19 cellular contexts compared by ENCODE assay signal in the genomic region with DNA sequence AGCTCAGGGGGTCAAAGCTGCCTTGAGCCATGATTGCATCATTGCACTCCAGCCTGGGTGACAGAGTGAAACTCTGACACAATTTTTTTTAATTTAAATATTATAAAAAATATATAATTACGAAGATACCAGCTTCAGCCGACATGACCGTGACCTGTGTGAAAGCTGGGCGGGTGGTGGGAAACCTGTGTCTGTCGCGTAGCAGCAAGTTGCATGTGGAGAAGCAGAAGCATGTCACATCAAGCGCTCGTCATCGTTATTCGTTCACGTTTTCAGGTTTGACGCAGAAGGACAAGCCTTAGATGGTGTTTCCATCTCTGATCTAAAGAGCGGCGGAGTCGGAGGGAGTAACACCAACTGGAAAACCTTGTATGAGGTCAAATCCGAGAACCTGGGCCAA. TPM values are rescaled to one million over a fixed set of nuclear protein-coding genes. Genes with fewer than 3 reads are reported as not detected.
A peak's percentile ranks its signal among the peaks of the same experiment; 100 is the strongest.
DNase-seq lines count a peak whose midpoint lies in the region; ATAC-seq, FAIRE-seq and TF ChIP-seq lines count a peak whose summit lies in the region.
"Had no signal": no experiment of that assay in that cellular context is flagged by ENCODE, and none has a peak within 500 bp of the region (broad histone marks: within the 10 kb centered on the region; RNA-seq: fewer than 3 reads in every experiment).

No MANE protein-coding gene starts in this region.

- H3K27ac ChIP-seq in HepG2 (ENCODE audit: extremely low read length, insufficient read depth, low read length) (no peak overlapping the region), right lobe of liver (no peak overlapping the region)
- H3K27ac ChIP-seq: 22Rv1; A549; BLaER1; BLaER1 treated with 17β-estradiol and CSF1 and Interleukin-3, amounts not matched to agents 10 nM and 100 nM; C4-2B had no signal

- no peak overlapping the region for H3K4me2 ChIP-seq in HepG2 (ENCODE audit: low read depth, low read length)
- H3K4me2 ChIP-seq: A549; BLaER1; BLaER1 treated with 17β-estradiol and CSF1 and Interleukin-3, amounts not matched to agents 10 nM and 100 nM had no signal

- intact Hi-C loops in HepG2 (cut with micrococcal nuclease; ENCODE audit: unreplicated experiment): loop anchor here (10.0 kb wide), 1 partner anchor 141 kb away; the partner anchor contains the start of gene RTN4RL1
- intact Hi-C loops in right lobe of liver (cut with DNase I): no loop called here

- no peak for TF ChIP-seq RAD21 in HepG2 (CRISPR knock-in tag; IDR thresholded peaks at IDR 0.05)

- H3K4me3 ChIP-seq in HepG2 (replicated peaks in 1 of 3; ENCODE audit: insufficient read depth in 1 of 3, low read depth in 2 of 3, low read length in 3 of 3) (no peak overlapping the region), right lobe of liver (no peak overlapping the region)
- H3K4me3 ChIP-seq: A549; BLaER1; BLaER1 treated with 17β-estradiol and CSF1 and Interleukin-3, amounts not matched to agents 10 nM and 100 nM had no signal

- ATAC-seq in HepG2 (no peak), right lobe of liver (no peak)

- H3K9me3 ChIP-seq in HepG2 (ENCODE audit: low read length): no peaks in the 10 kb centered on the region
- no peaks in the 10 kb centered on the region for H3K9me3 ChIP-seq in right lobe of liver
- H3K9me3 ChIP-seq: A549, BE2C, Caco-2 had no signal

- POLR2A ChIA-PET in HepG2 (lab: Yijun Ruan, JAX): no interaction called here

- WGBS in HepG2 (ENCODE audit: low lambda C conversion rate): 98% methylated on average over 16 of the region's 16 CpGs
- 95% methylated on average over 16 of the region's 16 CpGs for WGBS in right lobe of liver (ENCODE audit: insufficient coverage, low coverage, low lambda C conversion rate, missing lambda C conversion rate)

- in situ Hi-C loops in HepG2 (cut with HindIII; ENCODE audit: extremely low pct_ligation_motif_present, low pct_unique_long_range_greater_than_20kb): no loop called here

- no TSS peak for BruUV-seq in HepG2 (replicated peaks; lab: Mats Ljungman, UMichigan)

- no peak for TF ChIP-seq CTCF in HepG2 (CRISPR knock-in tag; IDR thresholded peaks at IDR 0.05)
- TF ChIP-seq CTCF in right lobe of liver (IDR thresholded peaks at IDR 0.05): no peak

- H3K36me3 ChIP-seq in HepG2 (replicated peaks in 1 of 2; ENCODE audit: control insufficient read depth in 1 of 2, insufficient read depth in 2 of 2, low read length in 2 of 2): peaks cover 33 to 79% of the 10 kb centered on the region in 2 experiments
- H3K36me3 ChIP-seq in right lobe of liver: peaks cover 0 to 73% (median 20%) of the 10 kb centered on the region in 4 donors

- H3K4me1 ChIP-seq in HepG2 (ENCODE audit: insufficient read depth, low read length): no peaks in the 10 kb centered on the region
- no peaks in the 10 kb centered on the region for H3K4me1 ChIP-seq in right lobe of liver
- H3K4me1 ChIP-seq: A549; BE2C; BLaER1; BLaER1 treated with 17β-estradiol and CSF1 and Interleukin-3, amounts not matched to agents 10 nM and 100 nM; Caco-2 had no signal

- TF ChIP-seq POLR2A in HepG2 (IDR thresholded peaks at IDR 0.05; ENCODE audit: insufficient read depth in 1 of 2, low read depth in 2 of 2, low read length in 2 of 2) (no peak), right lobe of liver (IDR thresholded peaks at IDR 0.05) (no peak)

- CTCF ChIA-PET in HepG2 (lab: Yijun Ruan, JAX; ENCODE audit: low intra/inter-chr PET ratio, low total read pairs): interaction anchor here (1.2 to 1.7 kb wide), 2 partner anchors 147 to 148 kb away, joined by 4 read pairs; partner anchors contain the start of gene DPH1

- DNase-seq in HepG2 (ENCODE audit: low spot score): no peak
- no peak for DNase-seq in right lobe of liver
- DNase-seq: 8988T, AML-193, C1 segment of cervical spinal cord, Calu3, COR-L47, DMS 273 treated with DMSO at 0.1 percent for 48 hours, DMS153, DMS79 had no signal

- no peak for FAIRE-seq in HepG2 (lab: Jason Lieb, UNC)
- FAIRE-seq: A204.1, D721Med had no signal

- no peak overlapping the region for H3K9ac ChIP-seq in HepG2 (ENCODE audit: insufficient read depth, low read depth, low read length)
- H3K9ac ChIP-seq: BLaER1; BLaER1 treated with 17β-estradiol and CSF1 and Interleukin-3, amounts not matched to agents 10 nM and 100 nM had no signal

- no peaks in the 10 kb centered on the region for H3K27me3 ChIP-seq in HepG2 (ENCODE audit: control insufficient read depth in 1 of 2, insufficient read depth in 2 of 2, low read length in 2 of 2)
- H3K27me3 ChIP-seq in right lobe of liver: no peaks in the 10 kb centered on the region
- H3K27me3 ChIP-seq: BE2C; BLaER1; BLaER1 treated with 17β-estradiol and CSF1 and Interleukin-3, amounts not matched to agents 10 nM and 100 nM had no signal

- H4K20me1 ChIP-seq in HepG2 (ENCODE audit: insufficient read depth, low read length): peaks cover 3% of the 10 kb centered on the region; the same call in 1 of the 2 replicates

- TF ChIP-seq EP300 in HepG2 (IDR thresholded peaks at IDR 0.05; ENCODE audit: low read depth in 2 of 2, low read length in 2 of 2): no peak
- TF ChIP-seq EP300 in HepG2 (CRISPR knock-in tag; IDR thresholded peaks at IDR 0.05; ENCODE audit: borderline replicate concordance): no peak

- no peaks in the 10 kb centered on the region for H3K79me2 ChIP-seq in HepG2 (ENCODE audit: insufficient read depth, low read length)

- no peak overlapping the region for H2AFZ ChIP-seq in HepG2 (ENCODE audit: low read length)

TF ChIP-seq in HepG2, 621 proteins besides CTCF, POLR2A, EP300 and RAD21:
- TF ChIP-seq NFRKB (IDR thresholded peaks at IDR 0.05) (no peak), ATF7 (IDR thresholded peaks at IDR 0.05) (0 out of 2 replicates have a peak, but pooled peaks have one; percentile 16), ATF7 (CRISPR knock-in tag; IDR thresholded peaks at IDR 0.05) (no peak)

RNA-seq across cellular contexts. Expression of gene RPA1, which starts 53.7 kb away (rescaled TPM):
- total RNA-seq in HepG2 (2016; rRNA removed; fragmentation: Illumina TruSeq; extraction: Trizol) (13.9 and 53.3 TPM in 2 replicates), right lobe of liver (10 to 100 TPM; 10.9 to 35.5 (median 29.2) TPM)
- 8.1 and 14.0 TPM in 2 replicates for total RNA-seq in HepG2 (2016; cell fraction: cytosol; rRNA removed; fragmentation: Illumina TruSeq; extraction: Trizol; ENCODE audit: low read depth)
- 13.1 and 49.9 TPM in 2 replicates for total RNA-seq in HepG2 (2016; cell fraction: insoluble cytoplasmic fraction; rRNA removed; fragmentation: Illumina TruSeq; extraction: Trizol)
- total RNA-seq in HepG2 (2016; cell fraction: membrane; rRNA removed; fragmentation: Illumina TruSeq; extraction: Trizol): 13.5 and 14.0 TPM in 2 replicates
- total RNA-seq in HepG2 (2016; cell fraction: nucleus; rRNA removed; fragmentation: Illumina TruSeq; extraction: Trizol): 20.2 and 24.8 TPM in 2 replicates
- polyA plus RNA-seq in HepG2 (2011; rRNA removed): 25.6 and 37.6 TPM in 2 replicates
- 27.1 and 28.9 TPM in 2 replicates for polyA plus RNA-seq in HepG2 (2011; cell fraction: cytosol; rRNA removed)
- 16.5 and 18.5 TPM in 2 replicates for polyA plus RNA-seq in HepG2 (2011; cell fraction: nucleus; rRNA removed)
- 17.6 and 31.9 TPM in 2 replicates for polyA plus RNA-seq in HepG2 (2012)
- polyA plus RNA-seq in HepG2 (2016; cell fraction: cytosol; fragmentation: Illumina TruSeq; extraction: Trizol; ENCODE audit: low read depth): 3.7 and 4.5 TPM in 2 replicates
- 101 and 117 TPM in 2 replicates for polyA plus RNA-seq in HepG2 (2016; cell fraction: insoluble cytoplasmic fraction; fragmentation: Illumina TruSeq; extraction: Trizol; ENCODE audit: low read depth)
- 10.9 and 12.5 TPM in 2 replicates for polyA plus RNA-seq in HepG2 (2016; cell fraction: membrane; fragmentation: Illumina TruSeq; extraction: Trizol; ENCODE audit: low read depth)
- 50.9 and 54.7 TPM in 2 replicates for polyA plus RNA-seq in HepG2 (2016; cell fraction: nucleus; fragmentation: Illumina TruSeq; extraction: Trizol; ENCODE audit: insufficient read depth, low read depth)
- polyA minus RNA-seq in HepG2 (2011; rRNA and poly(A)+ RNA removed; ENCODE audit: low replicate concordance): 36.8 and 136 TPM in 2 replicates
- polyA minus RNA-seq in HepG2 (2011; cell fraction: cytosol; rRNA and poly(A)+ RNA removed): 17.9 and 20.5 TPM in 2 replicates
- polyA minus RNA-seq in HepG2 (2011; cell fraction: nucleus; rRNA and poly(A)+ RNA removed): 8.1 and 9.6 TPM in 2 replicates

RNA-seq across cellular contexts. Expression of gene SMYD4, which starts 53.8 kb away (rescaled TPM):
- total RNA-seq in HepG2 (2016; rRNA removed; fragmentation: Illumina TruSeq; extraction: Trizol): 9.8 and 11.3 TPM in 2 replicates
- total RNA-seq in HepG2 (2016; cell fraction: cytosol; rRNA removed; fragmentation: Illumina TruSeq; extraction: Trizol; ENCODE audit: low read depth): 6.9 and 7.8 TPM in 2 replicates
- total RNA-seq in HepG2 (2016; cell fraction: insoluble cytoplasmic fraction; rRNA removed; fragmentation: Illumina TruSeq; extraction: Trizol): 8.4 and 10.3 TPM in 2 replicates
- 5.6 and 5.7 TPM in 2 replicates for total RNA-seq in HepG2 (2016; cell fraction: membrane; rRNA removed; fragmentation: Illumina TruSeq; extraction: Trizol)
- total RNA-seq in HepG2 (2016; cell fraction: nucleus; rRNA removed; fragmentation: Illumina TruSeq; extraction: Trizol): 15.8 and 16.9 TPM in 2 replicates
- 7.4 and 7.9 TPM in 2 replicates for polyA plus RNA-seq in HepG2 (2011; rRNA removed)
- polyA plus RNA-seq in HepG2 (2011; cell fraction: cytosol; rRNA removed): 3.4 and 4.0 TPM in 2 replicates
- 10.1 and 12.5 TPM in 2 replicates for polyA plus RNA-seq in HepG2 (2011; cell fraction: nucleus; rRNA removed)
- polyA plus RNA-seq in HepG2 (2012): 4.6 and 6.0 TPM in 2 replicates
- 1.3 and 2.0 TPM in 2 replicates for polyA plus RNA-seq in HepG2 (2016; cell fraction: cytosol; fragmentation: Illumina TruSeq; extraction: Trizol; ENCODE audit: low read depth)
- 4.1 and 5.3 TPM in 2 replicates for polyA plus RNA-seq in HepG2 (2016; cell fraction: insoluble cytoplasmic fraction; fragmentation: Illumina TruSeq; extraction: Trizol; ENCODE audit: low read depth)
- 1.4 and 1.8 TPM in 2 replicates for polyA plus RNA-seq in HepG2 (2016; cell fraction: membrane; fragmentation: Illumina TruSeq; extraction: Trizol; ENCODE audit: low read depth)
- 18.3 and 20.1 TPM in 2 replicates for polyA plus RNA-seq in HepG2 (2016; cell fraction: nucleus; fragmentation: Illumina TruSeq; extraction: Trizol; ENCODE audit: insufficient read depth, low read depth)
- 19.3 and 35.9 TPM in 2 replicates for polyA minus RNA-seq in HepG2 (2011; rRNA and poly(A)+ RNA removed; ENCODE audit: low replicate concordance)
- polyA minus RNA-seq in HepG2 (2011; cell fraction: cytosol; rRNA and poly(A)+ RNA removed): 3.6 and 3.8 TPM in 2 replicates
- polyA minus RNA-seq in HepG2 (2011; cell fraction: nucleus; rRNA and poly(A)+ RNA removed): 19.4 and 21.5 TPM in 2 replicates
- 1 to 10 TPM; 4.6 to 6.7 (median 6.0) TPM for total RNA-seq in right lobe of liver
